Comparison of ENCODE assay signal across 8 cellular contexts in genomic region chr7:87060288-87060537, GRCh38. TPM values are rescaled to one million over a fixed set of nuclear protein-coding genes. Genes with fewer than 3 reads are reported as not detected.
A peak's percentile ranks its signal among the peaks of the same experiment; 100 is the strongest.
DNase-seq lines count a peak whose midpoint lies in the region; ATAC-seq and TF ChIP-seq lines count a peak whose summit lies in the region.

No MANE protein-coding gene starts in this region.

- H3K9ac ChIP-seq in PC-3 (ENCODE audit: low read length) (peak overlapping the region; percentile 55; the same call in 1 of the 2 replicates), skeletal muscle tissue (ENCODE audit: low read depth in 1 of 3, low read length in 3 of 3) (peak overlapping the region in 1 of 3 donors; percentile 45)

- no peak for TF ChIP-seq CTCF in PC-3 (conservative IDR thresholded peaks at IDR 0.05; ENCODE audit: low read depth, low read length)
- no peak for TF ChIP-seq CTCF in esophagus muscularis mucosa (IDR thresholded peaks at IDR 0.05)

- ATAC-seq in PC-3 (no peak), GM21717 (IDR thresholded peaks at IDR 0.05; ENCODE audit: unreplicated experiment) (no peak), HG03354 (IDR thresholded peaks at IDR 0.05; ENCODE audit: poor library complexity, severe bottlenecking, unreplicated experiment) (no peak), HG03280 (IDR thresholded peaks at IDR 0.05; ENCODE audit: unreplicated experiment) (no peak)

- H3K27me3 ChIP-seq in PC-3 (ENCODE audit: low read length) (no peaks in the 10 kb centered on the region), esophagus muscularis mucosa (no peaks in the 10 kb centered on the region), skeletal muscle tissue (ENCODE audit: control insufficient read depth in 3 of 3, insufficient read depth in 3 of 3, low read length in 3 of 3) (no peaks in the 10 kb centered on the region)

- DNase-seq in NCI-H2171 treated with DMSO at 0.1 percent for 48 hours (lab: John Stamatoyannopoulos, UW), result peak; percentile 50
- DNase-seq in NCI-H2171 (lab: John Stamatoyannopoulos, UW), result no peak
- DNase-seq in PC-3, result no peak
- DNase-seq in esophagus muscularis mucosa (ENCODE audit: extremely low spot score), result no peak

- intact Hi-C loops in PC-3 (cut with micrococcal nuclease) (loop anchor here (1.0 kb wide), 1 partner anchor 88 kb away; no protein-coding TSS in a partner anchor), esophagus muscularis mucosa (cut with DNase I) (no loop called here)

- peak overlapping the region; percentile 94 for H3K4me2 ChIP-seq in PC-3 (ENCODE audit: low read length)

- CTCF ChIA-PET in PC-3 (lab: Charles Lee), result interaction anchor here (0.9 kb wide), 1 partner anchor 46 kb away, joined by 5 read pairs; no protein-coding TSS in a partner anchor

- H3K4me1 ChIP-seq in PC-3 (ENCODE audit: insufficient read depth, low read length) (peaks cover 10% of the 10 kb centered on the region; the same call in 1 of the 2 replicates), esophagus muscularis mucosa (peaks cover 12 to 24% (median 14%) of the 10 kb centered on the region in 4 donors), skeletal muscle tissue (ENCODE audit: control insufficient read depth in 3 of 3, insufficient read depth in 3 of 3, low read length in 3 of 3) (peaks cover 9 to 13% (median 11%) of the 10 kb centered on the region in 3 donors)

- no peak for TF ChIP-seq POLR2A in esophagus muscularis mucosa (IDR thresholded peaks at IDR 0.05; ENCODE audit: low read depth)

- no TSS peak for BruUV-seq in PC-3 (replicated peaks; lab: Mats Ljungman, UMichigan)

- no peak for TF ChIP-seq EP300 in esophagus muscularis mucosa (IDR thresholded peaks at IDR 0.05)

- H3K27ac ChIP-seq in PC-3 (ENCODE audit: low read length), result no peak overlapping the region
- H3K27ac ChIP-seq in esophagus muscularis mucosa (replicated peaks in 1 of 4), result peak overlapping the region; percentile 74 to 79 (median 78)
- H3K27ac ChIP-seq in skeletal muscle tissue (ENCODE audit: low read depth, low read length), result no peak overlapping the region

- no peaks in the 10 kb centered on the region for H4K20me1 ChIP-seq in PC-3 (ENCODE audit: low read length)

- H3K4me3 ChIP-seq in PC-3 (ENCODE audit: low read length) (peak overlapping the region; percentile 71), esophagus muscularis mucosa (peak overlapping the region; percentile 71 to 80 (median 77)), skeletal muscle tissue (ENCODE audit: low read length in 3 of 3) (peak overlapping the region; percentile 71 to 80 (median 77))

- H3K9me2 ChIP-seq in PC-3 (replicated peaks; ENCODE audit: low read length), result no peaks in the 10 kb centered on the region

- peak overlapping the region; percentile 98 for H2AFZ ChIP-seq in PC-3 (ENCODE audit: low read length)

- POLR2A ChIA-PET in PC-3 (lab: Charles Lee; ENCODE audit: unreplicated experiment), result no interaction called here

- H3K36me3 ChIP-seq in PC-3 (ENCODE audit: low read depth, low read length) (no peaks in the 10 kb centered on the region), esophagus muscularis mucosa (no peaks in the 10 kb centered on the region), skeletal muscle tissue (ENCODE audit: control insufficient read depth in 3 of 3, insufficient read depth in 3 of 3, low read length in 3 of 3) (no peaks in the 10 kb centered on the region)

- WGBS in esophagus muscularis mucosa, result 69% methylated on average over 2 of the region's 2 CpGs

- no peaks in the 10 kb centered on the region for H3F3A ChIP-seq in PC-3 (ENCODE audit: low read length, unreplicated experiment)

- no peaks in the 10 kb centered on the region for H3K9me3 ChIP-seq in PC-3 (ENCODE audit: low read length)
- H3K9me3 ChIP-seq in esophagus muscularis mucosa, result no peaks in the 10 kb centered on the region
- H3K9me3 ChIP-seq in skeletal muscle tissue (ENCODE audit: control insufficient read depth in 3 of 3, low read length in 3 of 3), result no peaks in the 10 kb centered on the region

- no peaks in the 10 kb centered on the region for H3K79me2 ChIP-seq in PC-3 (ENCODE audit: low read length)

RNA-seq across cellular contexts. Expression of gene ELAPOR2, which starts 0.8 kb away (rescaled TPM):
- total RNA-seq in PC-3 (2014; rRNA removed), result 10.2 and 14.7 TPM in 2 replicates
- total RNA-seq in esophagus muscularis mucosa, result 10 to 100 TPM; 17.7 to 20.7 (median 19.8) TPM
- total RNA-seq in skeletal muscle tissue, result 7.8 TPM

Comparison
In these comparisons a context has a peak if more than half of its experiments do, and no peak if none do; other contexts are left out.
1. H3K27ac ChIP-seq: peak in esophagus muscularis mucosa (4 of 4); none in PC-3 (single experiment) and skeletal muscle tissue (single experiment).
2. Peak in every context shown above with its lines, with median percentiles within 50 percentile points of each other: H3K4me3 ChIP-seq.